ENCODE assay signal across 1 cellular context in the genomic region with DNA sequence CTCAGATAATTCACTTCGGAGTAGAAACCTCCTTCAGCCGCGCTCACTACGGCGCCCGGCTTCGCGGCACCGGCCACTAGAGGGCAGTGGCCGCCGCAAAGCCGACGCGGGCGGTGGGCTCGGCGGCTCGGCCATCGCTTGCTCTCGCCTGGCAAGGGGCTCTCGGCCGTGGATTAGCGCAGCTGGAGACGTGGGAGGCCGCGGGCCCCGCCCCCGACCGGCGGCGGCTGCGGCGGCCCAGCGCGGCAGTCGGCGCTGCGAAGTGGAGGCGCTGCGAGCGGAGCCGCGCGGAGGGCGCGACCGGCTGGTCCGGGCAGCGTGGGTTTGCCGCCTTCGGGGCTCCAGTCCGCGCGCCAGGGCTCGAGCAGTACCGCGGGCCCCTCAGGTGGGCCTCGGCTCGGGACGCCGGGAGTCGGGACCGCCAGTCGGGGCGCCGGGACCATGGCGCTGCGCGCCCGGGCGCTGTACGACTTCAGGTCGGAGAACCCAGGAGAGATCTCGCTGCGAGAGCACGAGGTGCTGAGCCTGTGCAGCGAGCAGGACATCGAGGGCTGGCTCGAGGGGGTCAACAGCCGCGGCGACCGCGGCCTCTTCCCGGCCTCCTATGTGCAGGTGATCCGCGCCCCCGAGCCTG.
TF ChIP-seq lines count a peak whose summit lies in the region.

Gene SNX18 (plus strand): TSS at position 248 of the 634 bp plus-strand sequence. CDS start 194 bp downstream, at position 442.

TF ChIP-seq in K562, 482 proteins besides CTCF, POLR2A, EP300 and RAD21 (continued from another document and continues in another):
- TF ChIP-seq CLOCK (CRISPR knock-in tag; IDR thresholded peaks at IDR 0.05; ENCODE audit: borderline replicate concordance): no peak
- TF ChIP-seq, protein P1, sequence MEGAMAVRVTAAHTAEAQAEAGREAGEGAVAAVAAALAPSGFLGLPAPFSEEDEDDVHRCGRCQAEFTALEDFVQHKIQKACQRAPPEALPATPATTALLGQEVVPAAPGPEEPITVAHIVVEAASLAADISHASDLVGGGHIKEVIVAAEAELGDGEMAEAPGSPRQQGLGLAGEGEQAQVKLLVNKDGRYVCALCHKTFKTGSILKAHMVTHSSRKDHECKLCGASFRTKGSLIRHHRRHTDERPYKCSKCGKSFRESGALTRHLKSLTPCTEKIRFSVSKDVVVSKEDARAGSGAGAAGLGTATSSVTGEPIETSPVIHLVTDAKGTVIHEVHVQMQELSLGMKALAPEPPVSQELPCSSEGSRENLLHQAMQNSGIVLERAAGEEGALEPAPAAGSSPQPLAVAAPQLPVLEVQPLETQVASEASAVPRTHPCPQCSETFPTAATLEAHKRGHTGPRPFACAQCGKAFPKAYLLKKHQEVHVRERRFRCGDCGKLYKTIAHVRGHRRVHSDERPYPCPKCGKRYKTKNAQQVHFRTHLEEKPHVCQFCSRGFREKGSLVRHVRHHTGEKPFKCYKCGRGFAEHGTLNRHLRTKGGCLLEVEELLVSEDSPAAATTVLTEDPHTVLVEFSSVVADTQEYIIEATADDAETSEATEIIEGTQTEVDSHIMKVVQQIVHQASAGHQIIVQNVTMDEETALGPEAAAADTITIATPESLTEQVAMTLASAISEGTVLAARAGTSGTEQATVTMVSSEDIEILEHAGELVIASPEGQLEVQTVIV (CRISPR knock-in tag; IDR thresholded peaks at IDR 0.05; ENCODE audit: borderline replicate concordance): no peak
- no peak for TF ChIP-seq NFE2L1 (tag; IDR thresholded peaks at IDR 0.05; ENCODE audit: borderline replicate concordance, low read depth)
- no peak; the same call in 1 of the 2 replicates for TF ChIP-seq FOSL1 (tag; conservative IDR thresholded peaks at IDR 0.05)
- TF ChIP-seq RBM15 (IDR thresholded peaks at IDR 0.05; ENCODE audit: insufficient read depth, low read length): no peak
- TF ChIP-seq PTRF (tag; IDR thresholded peaks at IDR 0.05): no peak
- no peak for TF ChIP-seq KHSRP (IDR thresholded peaks at IDR 0.05)
- no peak for TF ChIP-seq KAT2B (IDR thresholded peaks at IDR 0.05; ENCODE audit: low read depth, low read length)
- no peak for TF ChIP-seq ATF1 (CRISPR knock-in tag; IDR thresholded peaks at IDR 0.05)
- peak; percentile 55 for TF ChIP-seq ATF1 (tag; IDR thresholded peaks at IDR 0.05)
- TF ChIP-seq ESRRA (IDR thresholded peaks at IDR 0.05; ENCODE audit: borderline replicate concordance, low read depth): peak; percentile 57; the same call in 1 of the 2 replicates
- no peak for TF ChIP-seq TAF15 (IDR thresholded peaks at IDR 0.05; ENCODE audit: low read depth, low read length)
- TF ChIP-seq ZNF436 (CRISPR knock-in tag; IDR thresholded peaks at IDR 0.05): no peak
- TF ChIP-seq CTBP1 (IDR thresholded peaks at IDR 0.05; ENCODE audit: borderline replicate concordance): peak; percentile 88
- TF ChIP-seq, protein P2, sequence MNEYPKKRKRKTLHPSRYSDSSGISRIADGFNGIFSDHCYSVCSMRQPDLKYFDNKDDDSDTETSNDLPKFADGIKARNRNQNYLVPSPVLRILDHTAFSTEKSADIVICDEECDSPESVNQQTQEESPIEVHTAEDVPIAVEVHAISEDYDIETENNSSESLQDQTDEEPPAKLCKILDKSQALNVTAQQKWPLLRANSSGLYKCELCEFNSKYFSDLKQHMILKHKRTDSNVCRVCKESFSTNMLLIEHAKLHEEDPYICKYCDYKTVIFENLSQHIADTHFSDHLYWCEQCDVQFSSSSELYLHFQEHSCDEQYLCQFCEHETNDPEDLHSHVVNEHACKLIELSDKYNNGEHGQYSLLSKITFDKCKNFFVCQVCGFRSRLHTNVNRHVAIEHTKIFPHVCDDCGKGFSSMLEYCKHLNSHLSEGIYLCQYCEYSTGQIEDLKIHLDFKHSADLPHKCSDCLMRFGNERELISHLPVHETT (CRISPR knock-in tag; conservative IDR thresholded peaks at IDR 0.05 in 1 of 2, IDR thresholded peaks at IDR 0.05 in 1 of 2): peak in 1 of 2 experiments; percentile 76; a peak in 2 of 4 replicates
- TF ChIP-seq ZBTB40 (IDR thresholded peaks at IDR 0.05): no peak
- TF ChIP-seq ZBTB40 (CRISPR knock-in tag; IDR thresholded peaks at IDR 0.05): no peak
- no peak for TF ChIP-seq KLF6 (CRISPR knock-in tag; IDR thresholded peaks at IDR 0.05; ENCODE audit: borderline replicate concordance)
- TF ChIP-seq CREB1 (IDR thresholded peaks at IDR 0.05): peak; percentile 64
- TF ChIP-seq CREB1 (CRISPR knock-in tag; IDR thresholded peaks at IDR 0.05): peak; percentile 76
- TF ChIP-seq PCBP2 (IDR thresholded peaks at IDR 0.05; ENCODE audit: low read depth, low read length, poor library complexity, severe bottlenecking): no peak
- no peak for TF ChIP-seq RBM39 (optimal IDR thresholded peaks at IDR 0.05; ENCODE audit: low read depth, low read length)
- TF ChIP-seq HMG20A (CRISPR knock-in tag; conservative IDR thresholded peaks at IDR 0.05): no peak
- no peak for TF ChIP-seq NFYB (IDR thresholded peaks at IDR 0.05; ENCODE audit: extremely low read depth, insufficient read length)
- TF ChIP-seq XRCC3 (IDR thresholded peaks at IDR 0.05): no peak
- no peak for TF ChIP-seq CREBBP (IDR thresholded peaks at IDR 0.05; ENCODE audit: low read depth, low read length)
- no peak for TF ChIP-seq PKNOX1 (IDR thresholded peaks at IDR 0.05)
- TF ChIP-seq TAF9B (IDR thresholded peaks at IDR 0.05; ENCODE audit: partially characterized antibody): no peak
- no peak for TF ChIP-seq SMAD3 (CRISPR knock-in tag; conservative IDR thresholded peaks at IDR 0.05)
- TF ChIP-seq ETV5 (CRISPR knock-in tag; IDR thresholded peaks at IDR 0.05; ENCODE audit: low read depth): no peak
- TF ChIP-seq FIP1L1 (IDR thresholded peaks at IDR 0.05; ENCODE audit: low read depth, low read length, poor library complexity, severe bottlenecking): peak; percentile 64
- TF ChIP-seq MYBL2 (IDR thresholded peaks at IDR 0.05; ENCODE audit: low read depth): no peak
- no peak for TF ChIP-seq MYBL2 (CRISPR knock-in tag; IDR thresholded peaks at IDR 0.05; ENCODE audit: borderline replicate concordance)
- TF ChIP-seq SMARCA4 (IDR thresholded peaks at IDR 0.05): no peak
- TF ChIP-seq PHB (CRISPR knock-in tag; IDR thresholded peaks at IDR 0.05): no peak
- TF ChIP-seq, protein P3, sequence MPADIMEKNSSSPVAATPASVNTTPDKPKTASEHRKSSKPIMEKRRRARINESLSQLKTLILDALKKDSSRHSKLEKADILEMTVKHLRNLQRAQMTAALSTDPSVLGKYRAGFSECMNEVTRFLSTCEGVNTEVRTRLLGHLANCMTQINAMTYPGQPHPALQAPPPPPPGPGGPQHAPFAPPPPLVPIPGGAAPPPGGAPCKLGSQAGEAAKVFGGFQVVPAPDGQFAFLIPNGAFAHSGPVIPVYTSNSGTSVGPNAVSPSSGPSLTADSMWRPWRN (IDR thresholded peaks at IDR 0.05; ENCODE audit: low read depth): no peak
- TF ChIP-seq FOXM1 (IDR thresholded peaks at IDR 0.05; ENCODE audit: low read depth): no peak
- TF ChIP-seq FOXM1 (CRISPR knock-in tag; IDR thresholded peaks at IDR 0.05; ENCODE audit: low read depth): no peak
- TF ChIP-seq ID3 (CRISPR knock-in tag; IDR thresholded peaks at IDR 0.05): no peak
- no peak for TF ChIP-seq ID3 (tag; IDR thresholded peaks at IDR 0.05)
